ENCODE assay signal across 14 cellular contexts in the genomic region with DNA sequence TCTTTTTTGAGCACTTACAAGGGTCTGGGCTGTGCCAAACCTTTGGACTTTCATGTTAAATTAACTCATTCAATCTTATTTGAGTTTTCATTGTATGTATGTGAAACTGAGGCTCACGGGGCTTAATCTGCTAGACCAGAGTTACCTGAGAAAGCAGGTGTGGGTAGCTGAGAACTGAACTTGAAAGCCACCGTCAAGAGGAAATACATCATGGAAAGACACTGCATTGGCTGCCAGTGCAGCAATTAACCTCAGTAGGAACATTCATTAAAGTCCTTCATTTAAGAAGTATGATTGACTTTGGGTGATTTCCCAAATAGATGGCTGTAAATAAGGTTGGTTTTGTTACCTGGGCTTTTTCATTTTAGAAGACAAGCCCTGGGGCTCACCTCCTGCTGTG. TPM values are rescaled to one million over a fixed set of nuclear protein-coding genes. Genes with fewer than 3 reads are reported as not detected.
DNase-seq lines count a peak whose midpoint lies in the region; ATAC-seq and TF ChIP-seq lines count a peak whose summit lies in the region.
"Had no signal": no experiment of that assay in that cellular context is flagged by ENCODE, and none has a peak within 500 bp of the region (broad histone marks: within the 10 kb centered on the region; RNA-seq: fewer than 3 reads in every experiment).

No MANE protein-coding gene starts in this region.

- TF ChIP-seq CTCF in OCI-LY7 (conservative IDR thresholded peaks at IDR 0.05; ENCODE audit: low read length) (no peak), HFFc6 (IDR thresholded peaks at IDR 0.05) (no peak)

- H3K36me3 ChIP-seq in OCI-LY7 (ENCODE audit: insufficient read depth, low read length), result peaks cover 14% of the 10 kb centered on the region
- no peaks in the 10 kb centered on the region for H3K36me3 ChIP-seq in naive thymus-derived CD4-positive, alpha-beta T cell (ENCODE audit: control insufficient read depth in 2 of 3, insufficient read depth in 3 of 3, low read length in 3 of 3)

- H3K4me1 Mint-ChIP-seq in activated CD4-positive, alpha-beta memory T cell treated with anti-CD3 and anti-CD28 coated beads for 36 hours (ENCODE audit: low read depth), result peaks cover 61% of the 10 kb centered on the region
- peaks cover 46% of the 10 kb centered on the region for H3K4me1 Mint-ChIP-seq in activated CD4-positive, alpha-beta memory T cell treated with anti-CD3 and anti-CD28 coated beads, Interleukin-2, amount 10 ng/mL, durations not matched to agents 7 days and 5 days
- H3K4me1 Mint-ChIP-seq in naive thymus-derived CD4-positive, alpha-beta T cell, result peaks cover 45 to 70% (median 62%) of the 10 kb centered on the region in 7 donors
- peaks cover 31% of the 10 kb centered on the region for H3K4me1 Mint-ChIP-seq in HFFc6 (ENCODE audit: low read depth)

- no peaks in the 10 kb centered on the region for H3K9me3 Mint-ChIP-seq in activated CD4-positive, alpha-beta memory T cell treated with anti-CD3 and anti-CD28 coated beads for 36 hours
- peaks cover 2% of the 10 kb centered on the region for H3K9me3 Mint-ChIP-seq in activated CD4-positive, alpha-beta memory T cell treated with anti-CD3 and anti-CD28 coated beads, Interleukin-2, amount 10 ng/mL, durations not matched to agents 7 days and 5 days
- H3K9me3 Mint-ChIP-seq in naive thymus-derived CD4-positive, alpha-beta T cell, result peaks cover 0 to 16% (median 0%) of the 10 kb centered on the region in 11 donors
- no peaks in the 10 kb centered on the region for H3K9me3 Mint-ChIP-seq in HFFc6

- DNase-seq in activated CD4-positive, alpha-beta memory T cell treated with anti-CD3 and anti-CD28 coated beads for 36 hours, result peak; percentile 31
- DNase-seq in activated CD4-positive, alpha-beta memory T cell treated with anti-CD3 and anti-CD28 coated beads, Interleukin-2, amount 10 ng/mL, durations not matched to agents 7 days and 5 days, result no peak
- DNase-seq in OCI-LY7 (ENCODE audit: low spot score) (peak; percentile 30), HFFc6 (no peak), DMS53 (lab: John Stamatoyannopoulos, UW) (no peak)
- peak in 4 of 9 donors; percentile 14 to 28 (median 25) for DNase-seq in naive thymus-derived CD4-positive, alpha-beta T cell
- DNase-seq: activated CD4-positive, CD25-positive, alpha-beta regulatory T cell; dermis blood vessel endothelial cell; NCI-H2081 treated with DMSO at 0.1 percent for 48 hours had no signal

- ATAC-seq in GM19372 (IDR thresholded peaks at IDR 0.05; ENCODE audit: low read depth, unreplicated experiment) (peak; percentile 19), HG03196 (IDR thresholded peaks at IDR 0.05; ENCODE audit: unreplicated experiment) (no peak)
- no peak for ATAC-seq in naive thymus-derived CD4-positive, alpha-beta T cell
- ATAC-seq: SK-N-SH treated with all-trans-retinoic acid at 6 μM for 48 hours had no signal

- no peaks in the 10 kb centered on the region for H3K9me3 ChIP-seq in OCI-LY7 (ENCODE audit: low read length)
- H3K9me3 ChIP-seq in naive thymus-derived CD4-positive, alpha-beta T cell (ENCODE audit: control insufficient read depth in 2 of 3, low read length in 3 of 3), result no peaks in the 10 kb centered on the region

- H3K27ac ChIP-seq in OCI-LY7 (ENCODE audit: low read depth, low read length, poor library complexity, severe bottlenecking), result peak overlapping the region; percentile 70
- no peak overlapping the region for H3K27ac ChIP-seq in naive thymus-derived CD4-positive, alpha-beta T cell (ENCODE audit: low read depth, low read length)

- H3K27ac Mint-ChIP-seq in activated CD4-positive, alpha-beta memory T cell treated with anti-CD3 and anti-CD28 coated beads for 36 hours, result peak overlapping the region; percentile 74
- H3K27ac Mint-ChIP-seq in activated CD4-positive, alpha-beta memory T cell treated with anti-CD3 and anti-CD28 coated beads, Interleukin-2, amount 10 ng/mL, durations not matched to agents 7 days and 5 days, result no peak overlapping the region
- peak overlapping the region in 8 of 9 donors; percentile 73 to 92 (median 88) for H3K27ac Mint-ChIP-seq in naive thymus-derived CD4-positive, alpha-beta T cell
- no peak overlapping the region for H3K27ac Mint-ChIP-seq in HFFc6
- H3K27ac Mint-ChIP-seq: progenitor cell of endocrine pancreas had no signal

- no TSS peak for BruUV-seq in OCI-LY7 (replicated peaks; lab: Mats Ljungman, UMichigan)

- H3K27me3 ChIP-seq in naive thymus-derived CD4-positive, alpha-beta T cell (ENCODE audit: control insufficient read depth in 2 of 2, insufficient read depth in 2 of 2, low read length in 2 of 2), result no peaks in the 10 kb centered on the region

- no peak overlapping the region for H3K4me3 ChIP-seq in OCI-LY7 (ENCODE audit: low read depth, low read length, poor library complexity, severe bottlenecking)
- no peak overlapping the region for H3K4me3 ChIP-seq in naive thymus-derived CD4-positive, alpha-beta T cell (ENCODE audit: low read length)

- intact Hi-C loops in activated CD4-positive, alpha-beta memory T cell treated with anti-CD3 and anti-CD28 coated beads for 36 hours (cut with micrococcal nuclease), result loop anchor here (5.0 kb wide), 2 partner anchors 65 to 835 kb away; a partner anchor contains a TSS
- intact Hi-C loops in OCI-LY7 (cut with micrococcal nuclease; ENCODE audit: unreplicated experiment), result no loop called here
- intact Hi-C loops in naive thymus-derived CD4-positive, alpha-beta T cell (cut with micrococcal nuclease), result loop anchor here in 1 of 2 donors (5.0 kb wide), 1 partner anchor 35 kb away; no protein-coding TSS in a partner anchor

- H3K79me2 ChIP-seq in OCI-LY7 (ENCODE audit: insufficient read depth, low read depth, low read length), result peaks cover 57% of the 10 kb centered on the region

- H3K36me3 Mint-ChIP-seq in activated CD4-positive, alpha-beta memory T cell treated with anti-CD3 and anti-CD28 coated beads for 36 hours, result peaks cover 8% of the 10 kb centered on the region
- peaks cover 10% of the 10 kb centered on the region for H3K36me3 Mint-ChIP-seq in activated CD4-positive, alpha-beta memory T cell treated with anti-CD3 and anti-CD28 coated beads, Interleukin-2, amount 10 ng/mL, durations not matched to agents 7 days and 5 days (ENCODE audit: low read depth)
- peaks cover 5 to 12% (median 10%) of the 10 kb centered on the region in 5 donors for H3K36me3 Mint-ChIP-seq in naive thymus-derived CD4-positive, alpha-beta T cell
- peaks cover 11% of the 10 kb centered on the region for H3K36me3 Mint-ChIP-seq in HFFc6 (ENCODE audit: low read depth)

- peaks cover 11% of the 10 kb centered on the region; the same call in 1 of the 2 replicates for H4K20me1 ChIP-seq in OCI-LY7 (ENCODE audit: insufficient read depth, low read length)

- H3K4me3 Mint-ChIP-seq in activated CD4-positive, alpha-beta memory T cell treated with anti-CD3 and anti-CD28 coated beads for 36 hours, result peak overlapping the region; percentile 45
- H3K4me3 Mint-ChIP-seq in activated CD4-positive, alpha-beta memory T cell treated with anti-CD3 and anti-CD28 coated beads, Interleukin-2, amount 10 ng/mL, durations not matched to agents 7 days and 5 days, result no peak overlapping the region
- peak overlapping the region in 8 of 10 donors; percentile 54 to 81 (median 74) for H3K4me3 Mint-ChIP-seq in naive thymus-derived CD4-positive, alpha-beta T cell
- H3K4me3 Mint-ChIP-seq in HFFc6, result no peak overlapping the region
- H3K4me3 Mint-ChIP-seq: mesothelial cell of epicardium had no signal

- CTCF ChIA-PET in activated CD4-positive, alpha-beta memory T cell treated with anti-CD3 and anti-CD28 coated beads for 36 hours (lab: Charles Lee), result interaction anchor here (1.0 to 4.4 kb wide), 9 partner anchors 10 to 99 kb away, joined by 4 to 23 read pairs (median 8); no protein-coding TSS in a partner anchor
- CTCF ChIA-PET in activated CD4-positive, alpha-beta memory T cell treated with anti-CD3 and anti-CD28 coated beads, Interleukin-2, amount 10 ng/mL, durations not matched to agents 7 days and 5 days (lab: Charles Lee), result interaction anchor here (2.0 to 4.9 kb wide), 3 partner anchors 11 to 20 kb away, joined by 4 to 30 read pairs (median 10); no protein-coding TSS in a partner anchor
- CTCF ChIA-PET in OCI-LY7 (lab: Charles Lee; ENCODE audit: unreplicated experiment), result interaction anchor here (0.6 to 2.0 kb wide), 3 partner anchors 11 to 329 kb away, joined by 4 to 5 read pairs (median 5); no protein-coding TSS in a partner anchor
- CTCF ChIA-PET in naive thymus-derived CD4-positive, alpha-beta T cell (lab: Charles Lee), result interaction anchor here (1.2 to 4.4 kb wide), 2 partner anchors 11 to 99 kb away, joined by 3 to 26 read pairs; no protein-coding TSS in a partner anchor

- no peaks in the 10 kb centered on the region for H3K9me2 ChIP-seq in OCI-LY7 (ENCODE audit: insufficient read depth, low read length)

- H3K4me2 ChIP-seq in OCI-LY7 (ENCODE audit: low read length), result peak overlapping the region; percentile 65; the same call in 1 of the 2 replicates

- POLR2A ChIA-PET in activated CD4-positive, alpha-beta memory T cell treated with anti-CD3 and anti-CD28 coated beads for 36 hours (lab: Charles Lee), result interaction anchor here (0.7 to 4.5 kb wide), 9 partner anchors 10 to 98 kb away, joined by 3 to 40 read pairs (median 5); no protein-coding TSS in a partner anchor
- POLR2A ChIA-PET in activated CD4-positive, alpha-beta memory T cell treated with anti-CD3 and anti-CD28 coated beads, Interleukin-2, amount 10 ng/mL, durations not matched to agents 7 days and 5 days (lab: Charles Lee), result interaction anchor here (1.0 to 4.0 kb wide), 2 partner anchors 13 to 99 kb away, joined by 3 to 21 read pairs; no protein-coding TSS in a partner anchor
- POLR2A ChIA-PET in OCI-LY7 (lab: Charles Lee), result interaction anchor here (0.6 to 1.5 kb wide), 3 partner anchors 10 to 99 kb away, joined by 3 to 4 read pairs (median 3); no protein-coding TSS in a partner anchor
- POLR2A ChIA-PET in naive thymus-derived CD4-positive, alpha-beta T cell (lab: Charles Lee), result no interaction called here

- H2AFZ ChIP-seq in OCI-LY7 (ENCODE audit: low read length), result no peak overlapping the region

- peaks cover 61% of the 10 kb centered on the region for H3K4me1 ChIP-seq in OCI-LY7 (ENCODE audit: insufficient read depth, low read length, poor library complexity, severe bottlenecking)
- peaks cover 43 to 47% of the 10 kb centered on the region in 2 donors for H3K4me1 ChIP-seq in naive thymus-derived CD4-positive, alpha-beta T cell (ENCODE audit: control insufficient read depth in 2 of 2, insufficient read depth in 2 of 2, low read length in 2 of 2)

- no peaks in the 10 kb centered on the region for H3K27me3 Mint-ChIP-seq in activated CD4-positive, alpha-beta memory T cell treated with anti-CD3 and anti-CD28 coated beads for 36 hours
- H3K27me3 Mint-ChIP-seq in activated CD4-positive, alpha-beta memory T cell treated with anti-CD3 and anti-CD28 coated beads, Interleukin-2, amount 10 ng/mL, durations not matched to agents 7 days and 5 days, result no peaks in the 10 kb centered on the region
- no peaks in the 10 kb centered on the region for H3K27me3 Mint-ChIP-seq in naive thymus-derived CD4-positive, alpha-beta T cell
- no peaks in the 10 kb centered on the region; the same call in 1 of the 2 replicates for H3K27me3 Mint-ChIP-seq in HFFc6 (ENCODE audit: insufficient read depth)
- H3K27me3 Mint-ChIP-seq: progenitor cell of endocrine pancreas had no signal

RNA-seq across cellular contexts. Expression of a gene that starts 36.6 kb away (rescaled TPM):
- 10 to 100 TPM; 33.6 to 38.3 TPM for total RNA-seq in activated CD4-positive, alpha-beta memory T cell treated with anti-CD3 and anti-CD28 coated beads for 36 hours
- 10 to 100 TPM; 44.5 to 44.9 TPM for total RNA-seq in activated CD4-positive, alpha-beta memory T cell treated with anti-CD3 and anti-CD28 coated beads, Interleukin-2, amount 10 ng/mL, durations not matched to agents 7 days and 5 days
- total RNA-seq in OCI-LY7 (2014; rRNA removed; shearing (Covaris generic)), result 39.1 and 60.8 TPM in 2 replicates
- 58.4 and 68.0 TPM in 2 replicates for total RNA-seq in OCI-LY7 (2022)
- total RNA-seq in naive thymus-derived CD4-positive, alpha-beta T cell, result 10 to 100 TPM; 35.5 to 48.0 (median 40.3) TPM
- polyA plus RNA-seq in naive thymus-derived CD4-positive, alpha-beta T cell, result 1 to 10 TPM; 5.3 to 8.5 TPM
- total RNA-seq in HFFc6 (2021; fragmentation: NEBNext Ultra II Directional; extraction: Animal tissue kit (Norgen Biotek cat#: 25700)), result 100 to 1,000 TPM; 104 to 129 (median 113) TPM

Comparison
In these comparisons a context has a peak if more than half of its experiments do, and no peak if none do; other contexts are left out.
1. DNase-seq: peak in activated CD4-positive, alpha-beta memory T cell treated with anti-CD3 and anti-CD28 coated beads for 36 hours (single experiment) and OCI-LY7 (single experiment); none in activated CD4-positive, alpha-beta memory T cell treated with anti-CD3 and anti-CD28 coated beads, Interleukin-2, amount 10 ng/mL, durations not matched to agents 7 days and 5 days (single experiment), HFFc6 (single experiment) and DMS53 (single experiment).
2. H3K27ac Mint-ChIP-seq: peak in activated CD4-positive, alpha-beta memory T cell treated with anti-CD3 and anti-CD28 coated beads for 36 hours (single experiment) and naive thymus-derived CD4-positive, alpha-beta T cell (8 of 9); none in activated CD4-positive, alpha-beta memory T cell treated with anti-CD3 and anti-CD28 coated beads, Interleukin-2, amount 10 ng/mL, durations not matched to agents 7 days and 5 days (single experiment) and HFFc6 (single experiment).
3. H3K4me3 Mint-ChIP-seq: peak in activated CD4-positive, alpha-beta memory T cell treated with anti-CD3 and anti-CD28 coated beads for 36 hours (single experiment) and naive thymus-derived CD4-positive, alpha-beta T cell (8 of 10); none in activated CD4-positive, alpha-beta memory T cell treated with anti-CD3 and anti-CD28 coated beads, Interleukin-2, amount 10 ng/mL, durations not matched to agents 7 days and 5 days (single experiment) and HFFc6 (single experiment).